ENCODE assay signal across 13 cellular contexts in genomic region chr17:66675273-66675990, GRCh38.
DNase-seq lines count a peak whose midpoint lies in the region; ATAC-seq, FAIRE-seq and TF ChIP-seq lines count a peak whose summit lies in the region.
"Had no signal": no experiment of that assay in that cellular context is flagged by ENCODE, and none has a peak within 500 bp of the region (broad histone marks: within the 10 kb centered on the region; RNA-seq: fewer than 3 reads in every experiment).

No MANE protein-coding gene starts in this region.

- WGBS in mesenchymal stem cell, result 85% methylated on average over 16 of the region's 16 CpGs
- WGBS in testis, 2 donors, result 77 to 78% methylated on average over 8 to 16 of the region's 16 CpGs

- no peak overlapping the region for H2BK15ac ChIP-seq in mesenchymal stem cell (ENCODE audit: low read depth, poor library complexity, severe bottlenecking)

- TF ChIP-seq POLR2A in testis (IDR thresholded peaks at IDR 0.05), result no peak

- H2BK12ac ChIP-seq in mesenchymal stem cell (ENCODE audit: low read length in 2 of 2), result no peak overlapping the region

- no peak overlapping the region for H2BK120ac ChIP-seq in mesenchymal stem cell (ENCODE audit: low read depth, low read length)

- peak overlapping the region; percentile 34 for H3K4me3 ChIP-seq in bronchial epithelial cell (ENCODE audit: low read depth, low read length)
- no peak overlapping the region for H3K4me3 ChIP-seq in mesenchymal stem cell (ENCODE audit: insufficient read depth in 1 of 2, low read depth in 1 of 2, low read length in 2 of 2)
- H3K4me3 ChIP-seq in testis, result no peak overlapping the region
- H3K4me3 ChIP-seq: SJSA1 had no signal

- no peak overlapping the region for H3K14ac ChIP-seq in mesenchymal stem cell (ENCODE audit: low read length in 2 of 2)

- H3K27me3 ChIP-seq in bronchial epithelial cell (ENCODE audit: control insufficient read depth, insufficient read depth, low read length), result no peaks in the 10 kb centered on the region
- H3K27me3 ChIP-seq in mesenchymal stem cell (ENCODE audit: control insufficient read depth in 1 of 2, insufficient read depth in 1 of 2, low read length in 2 of 2), result no peaks in the 10 kb centered on the region
- H3K27me3 ChIP-seq in testis, result no peaks in the 10 kb centered on the region
- H3K27me3 ChIP-seq: BE2C, SJSA1 had no signal

- no peak for FAIRE-seq in bronchial epithelial cell (lab: Jason Lieb, UNC)

- H3K79me1 ChIP-seq in mesenchymal stem cell (replicated peaks; ENCODE audit: low read length, poor library complexity, severe bottlenecking), result peaks cover 31% of the 10 kb centered on the region

- H2AK5ac ChIP-seq in mesenchymal stem cell (ENCODE audit: low read length, severe bottlenecking), result no peak overlapping the region

- H4K91ac ChIP-seq in mesenchymal stem cell (ENCODE audit: low read length), result no peak overlapping the region

- no peak overlapping the region for H2BK5ac ChIP-seq in mesenchymal stem cell (ENCODE audit: low read depth, low read length, poor library complexity, severe bottlenecking)

- peaks cover 0 to 4% (median 0%) of the 10 kb centered on the region in 9 donors for H3K9me3 Mint-ChIP-seq in naive thymus-derived CD8-positive, alpha-beta T cell

- H3K36me3 ChIP-seq in bronchial epithelial cell (ENCODE audit: control insufficient read depth, insufficient read depth, low read length), result no peaks in the 10 kb centered on the region
- H3K36me3 ChIP-seq in mesenchymal stem cell (ENCODE audit: control insufficient read depth in 1 of 2, insufficient read depth in 2 of 2, low read depth in 1 of 2, low read length in 2 of 2), result peaks cover 0 to 17% of the 10 kb centered on the region in 2 experiments
- H3K36me3 ChIP-seq in testis (ENCODE audit: low read depth, missing control alignments), result no peaks in the 10 kb centered on the region
- H3K36me3 ChIP-seq: BE2C had no signal

- no peak overlapping the region for H3K9ac ChIP-seq in mesenchymal stem cell (ENCODE audit: low read length)

- H3K23ac ChIP-seq in mesenchymal stem cell (ENCODE audit: low read length in 2 of 2), result peak overlapping the region in 1 of 2 experiments; percentile 31

- H3K18ac ChIP-seq in mesenchymal stem cell (ENCODE audit: low read depth in 1 of 2, low read length in 2 of 2), result no peak overlapping the region

- no peaks in the 10 kb centered on the region for H3K27me3 Mint-ChIP-seq in naive thymus-derived CD8-positive, alpha-beta T cell

- TF ChIP-seq RAD21 in Ishikawa (IDR thresholded peaks at IDR 0.05; ENCODE audit: low read depth), result no peak

- DNase-seq in bronchial epithelial cell (ENCODE audit: low read depth) (peak; percentile 33), mesenchymal stem cell (no peak), testis (no peak), NCI-H146 treated with DMSO at 0.1 percent for 48 hours (lab: John Stamatoyannopoulos, UW; ENCODE audit: unreplicated experiment) (no peak), NCI-H2081 treated with DMSO at 0.1 percent for 48 hours (lab: John Stamatoyannopoulos, UW) (no peak)
- DNase-seq in naive thymus-derived CD8-positive, alpha-beta T cell, result no peak
- DNase-seq: activated CD4-positive, alpha-beta T cell treated with anti-CD3 and anti-CD28 coated beads, Interleukin-2, amount 50 U/mL, for 4 hours; activated T-cell treated with anti-CD3 and anti-CD28 coated beads, Interleukin-2, amount 50 U/mL, for 1 hour; BE2C; stimulated activated CD4-positive, alpha-beta T cell treated with anti-CD3 and anti-CD28 coated beads, Interleukin-12 subunit alpha, Interleukin-12 subunit beta, amount 100 ng/mL, for 4 hours; stimulated activated naive CD8-positive, alpha-beta T cell treated with anti-CD3 and anti-CD28 coated beads, Interleukin-15, Interleukin-2, amounts not matched to agents 100 U/mL and 50 U/mL, for 24 hours had no signal

- H3K4ac ChIP-seq in mesenchymal stem cell (ENCODE audit: low read depth in 1 of 2, low read length in 2 of 2), result no peak overlapping the region

- H3K4me1 ChIP-seq in mesenchymal stem cell (ENCODE audit: control insufficient read depth, insufficient read depth, low read depth, low read length), result peaks cover 14% of the 10 kb centered on the region
- peaks cover 13% of the 10 kb centered on the region for H3K4me1 ChIP-seq in testis
- H3K4me1 ChIP-seq: BE2C had no signal

- no peak overlapping the region for H3K27ac ChIP-seq in mesenchymal stem cell (ENCODE audit: low read length, poor library complexity, severe bottlenecking)
- H3K27ac ChIP-seq in testis, result peak overlapping the region; percentile 87 to 96
- H3K27ac ChIP-seq: SJSA1 had no signal

- no peak overlapping the region for H2AFZ ChIP-seq in mesenchymal stem cell (ENCODE audit: low read depth, low read length)

- no peak overlapping the region for H3K4me2 ChIP-seq in mesenchymal stem cell (ENCODE audit: low read length, poor library complexity, severe bottlenecking)

- H3K9me3 ChIP-seq in mesenchymal stem cell (ENCODE audit: control insufficient read depth, low read length) (no peaks in the 10 kb centered on the region), testis (no peaks in the 10 kb centered on the region)
- H3K9me3 ChIP-seq: BE2C, SJSA1 had no signal

- TF ChIP-seq EP300 in Ishikawa (IDR thresholded peaks at IDR 0.05; ENCODE audit: borderline replicate concordance), result no peak

- H3K4me1 Mint-ChIP-seq in naive thymus-derived CD8-positive, alpha-beta T cell, result peaks cover 31 to 58% (median 45%) of the 10 kb centered on the region in 4 donors

- H4K8ac ChIP-seq in mesenchymal stem cell (ENCODE audit: low read length), result peak overlapping the region; percentile 29

- H3K36me3 Mint-ChIP-seq in naive thymus-derived CD8-positive, alpha-beta T cell, result peaks cover 9 to 29% (median 20%) of the 10 kb centered on the region in 3 donors

- POLR2A ChIA-PET in naive thymus-derived CD8-positive, alpha-beta T cell (lab: Charles Lee), result interaction anchor here (0.6 kb wide), 1 partner anchor 11 kb away, joined by 7 read pairs; no protein-coding TSS in a partner anchor

- peak overlapping the region in 5 of 10 donors; percentile 19 to 86 (median 40) for H3K27ac Mint-ChIP-seq in naive thymus-derived CD8-positive, alpha-beta T cell

- TF ChIP-seq CTCF in bronchial epithelial cell (IDR thresholded peaks at IDR 0.05; ENCODE audit: insufficient read depth, low read length, severe bottlenecking) (no peak), testis (IDR thresholded peaks at IDR 0.05) (no peak)

- no peak for ATAC-seq in naive thymus-derived CD8-positive, alpha-beta T cell
- ATAC-seq: stimulated activated naive CD8-positive, alpha-beta T cell treated with anti-CD3 and anti-CD28 coated beads, Interleukin-15, Interleukin-2, amounts not matched to agents 100 U/mL and 50 U/mL, for 24 hours had no signal

- intact Hi-C loops in testis (cut with DNase I; ENCODE audit: low total_unique reads), result no loop called here

- no peak overlapping the region for H3K4me3 Mint-ChIP-seq in naive thymus-derived CD8-positive, alpha-beta T cell

TF ChIP-seq in Ishikawa, 13 proteins besides CTCF, POLR2A, EP300 and RAD21:
- TF ChIP-seq TCF12 (IDR thresholded peaks at IDR 0.05; ENCODE audit: low read depth) (no peak), NFIC (IDR thresholded peaks at IDR 0.05) (no peak), FOXM1 (IDR thresholded peaks at IDR 0.05; ENCODE audit: borderline replicate concordance, low read depth) (no peak), CREB1 (IDR thresholded peaks at IDR 0.05; ENCODE audit: low read depth) (no peak), TEAD4 (IDR thresholded peaks at IDR 0.05) (no peak), TAF1 (IDR thresholded peaks at IDR 0.05; ENCODE audit: low read depth) (no peak)
- TF ChIP-seq, protein P1, sequence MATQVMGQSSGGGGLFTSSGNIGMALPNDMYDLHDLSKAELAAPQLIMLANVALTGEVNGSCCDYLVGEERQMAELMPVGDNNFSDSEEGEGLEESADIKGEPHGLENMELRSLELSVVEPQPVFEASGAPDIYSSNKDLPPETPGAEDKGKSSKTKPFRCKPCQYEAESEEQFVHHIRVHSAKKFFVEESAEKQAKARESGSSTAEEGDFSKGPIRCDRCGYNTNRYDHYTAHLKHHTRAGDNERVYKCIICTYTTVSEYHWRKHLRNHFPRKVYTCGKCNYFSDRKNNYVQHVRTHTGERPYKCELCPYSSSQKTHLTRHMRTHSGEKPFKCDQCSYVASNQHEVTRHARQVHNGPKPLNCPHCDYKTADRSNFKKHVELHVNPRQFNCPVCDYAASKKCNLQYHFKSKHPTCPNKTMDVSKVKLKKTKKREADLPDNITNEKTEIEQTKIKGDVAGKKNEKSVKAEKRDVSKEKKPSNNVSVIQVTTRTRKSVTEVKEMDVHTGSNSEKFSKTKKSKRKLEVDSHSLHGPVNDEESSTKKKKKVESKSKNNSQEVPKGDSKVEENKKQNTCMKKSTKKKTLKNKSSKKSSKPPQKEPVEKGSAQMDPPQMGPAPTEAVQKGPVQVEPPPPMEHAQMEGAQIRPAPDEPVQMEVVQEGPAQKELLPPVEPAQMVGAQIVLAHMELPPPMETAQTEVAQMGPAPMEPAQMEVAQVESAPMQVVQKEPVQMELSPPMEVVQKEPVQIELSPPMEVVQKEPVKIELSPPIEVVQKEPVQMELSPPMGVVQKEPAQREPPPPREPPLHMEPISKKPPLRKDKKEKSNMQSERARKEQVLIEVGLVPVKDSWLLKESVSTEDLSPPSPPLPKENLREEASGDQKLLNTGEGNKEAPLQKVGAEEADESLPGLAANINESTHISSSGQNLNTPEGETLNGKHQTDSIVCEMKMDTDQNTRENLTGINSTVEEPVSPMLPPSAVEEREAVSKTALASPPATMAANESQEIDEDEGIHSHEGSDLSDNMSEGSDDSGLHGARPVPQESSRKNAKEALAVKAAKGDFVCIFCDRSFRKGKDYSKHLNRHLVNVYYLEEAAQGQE (IDR thresholded peaks at IDR 0.05; ENCODE audit: low read depth), result peak; percentile 59; the same call in 1 of the 2 replicates
- TF ChIP-seq, protein P2, sequence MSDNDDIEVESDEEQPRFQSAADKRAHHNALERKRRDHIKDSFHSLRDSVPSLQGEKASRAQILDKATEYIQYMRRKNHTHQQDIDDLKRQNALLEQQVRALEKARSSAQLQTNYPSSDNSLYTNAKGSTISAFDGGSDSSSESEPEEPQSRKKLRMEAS (IDR thresholded peaks at IDR 0.05), result no peak
TF ChIP-seq in Ishikawa: peak in this region for 1.
